ENCODE assay signal across 11 cellular contexts in genomic region chr2:127134833-127135830, GRCh38. TPM values are rescaled to one million over a fixed set of nuclear protein-coding genes. Genes with fewer than 3 reads are reported as not detected.
DNase-seq lines count a peak whose midpoint lies in the region; ATAC-seq and TF ChIP-seq lines count a peak whose summit lies in the region.
"Had no signal": no experiment of that assay in that cellular context is flagged by ENCODE, and none has a peak within 500 bp of the region (broad histone marks: within the 10 kb centered on the region; RNA-seq: fewer than 3 reads in every experiment).

No MANE protein-coding gene starts in this region.

- no peaks in the 10 kb centered on the region for H3K79me2 ChIP-seq in SK-N-SH (ENCODE audit: insufficient read depth)

- CTCF ChIA-PET in SK-N-SH (lab: Yijun Ruan, JAX): interaction anchor here (1.0 to 1.5 kb wide), 2 partner anchors 22 to 67 kb away, joined by 4 to 6 read pairs; no protein-coding TSS in a partner anchor

- no peaks in the 10 kb centered on the region for H4K20me1 ChIP-seq in SK-N-SH (ENCODE audit: insufficient read depth)

- 71% methylated on average over 14 of the region's 15 CpGs for WGBS in SK-N-SH (ENCODE audit: low lambda C conversion rate)

- TF ChIP-seq CTCF in SK-N-SH (IDR thresholded peaks at IDR 0.05) (no peak), ascending aorta (IDR thresholded peaks at IDR 0.05) (no peak)

- TF ChIP-seq RAD21 in SK-N-SH (IDR thresholded peaks at IDR 0.05; ENCODE audit: low read length): no peak

- POLR2A ChIA-PET in SK-N-SH (lab: Yijun Ruan, JAX): no interaction called here

- peak overlapping the region in 1 of 2 experiments; percentile 13; a peak in 1 of 4 replicates for H3K27ac ChIP-seq in SK-N-SH (ENCODE audit: low read depth in 2 of 2, low read length in 1 of 2)
- no peak overlapping the region for H3K27ac ChIP-seq in SJCRH30
- peak overlapping the region; percentile 38 for H3K27ac ChIP-seq in temporal lobe (ENCODE audit: low read depth, low read length)
- H3K27ac ChIP-seq in ascending aorta: peak overlapping the region in 1 of 2 donors; percentile 32

- peaks cover 0 to 11% of the 10 kb centered on the region in 2 experiments; a peak in 1 of 4 replicates for H3K4me1 ChIP-seq in SK-N-SH (ENCODE audit: control insufficient read depth in 1 of 2, insufficient read depth in 2 of 2, low read depth in 1 of 2, low read length in 1 of 2)
- peaks cover 4% of the 10 kb centered on the region; the same call in 1 of the 2 replicates for H3K4me1 ChIP-seq in SJCRH30
- H3K4me1 ChIP-seq in ascending aorta: no peaks in the 10 kb centered on the region

- TF ChIP-seq EP300 in SK-N-SH (IDR thresholded peaks at IDR 0.05; ENCODE audit: borderline replicate concordance in 1 of 2, low read depth in 1 of 2, low read length in 1 of 2): no peak

- H3F3A ChIP-seq in SK-N-SH (replicated peaks; ENCODE audit: insufficient read depth): no peaks in the 10 kb centered on the region

- ATAC-seq in SK-N-SH treated with all-trans-retinoic acid at 6 μM for 48 hours: no peak
- peak; percentile 48 for ATAC-seq in left lobe of liver

- peak; percentile 47 for DNase-seq in SK-N-SH
- peak; percentile 45 to 69 for DNase-seq in SJCRH30
- DNase-seq in left lobe of liver (ENCODE audit: low spot score): no peak
- DNase-seq in ascending aorta (ENCODE audit: low spot score in 2 of 2): no peak
- DNase-seq in HUDEP-2 (lab: John Stamatoyannopoulos, UW; ENCODE audit: unreplicated experiment in 76 of 76): no peak
- DNase-seq in RPMI8226: no peak
- DNase-seq: effector CD8-positive, alpha-beta T cell; hippocampal formation; T1000 had no signal

- H3K9ac ChIP-seq in SK-N-SH: no peak overlapping the region

- no peak overlapping the region for H3K4me3 ChIP-seq in SK-N-SH (ENCODE audit: low read depth in 2 of 2, low read length in 1 of 2)
- H3K4me3 ChIP-seq in SJCRH30: no peak overlapping the region
- H3K4me3 ChIP-seq in ascending aorta: no peak overlapping the region

- H2AFZ ChIP-seq in SK-N-SH (ENCODE audit: low read depth): no peak overlapping the region

- H3K27me3 ChIP-seq in SK-N-SH (ENCODE audit: insufficient read depth) (no peaks in the 10 kb centered on the region), SJCRH30 (0 out of 2 replicates have a peak, but pooled peaks cover 2% of the 10 kb centered on the region), ascending aorta (no peaks in the 10 kb centered on the region)

- no peaks in the 10 kb centered on the region for H3K9me2 ChIP-seq in SK-N-SH

- no peak overlapping the region for H3K4me2 ChIP-seq in SK-N-SH

- intact Hi-C loops in ascending aorta (cut with DNase I): no loop called here

- peaks cover 7% of the 10 kb centered on the region; the same call in 1 of the 2 replicates for H3K9me3 ChIP-seq in SK-N-SH
- H3K9me3 ChIP-seq in SJCRH30 (replicated peaks): no peaks in the 10 kb centered on the region
- peaks cover 0 to 4% of the 10 kb centered on the region in 2 donors for H3K9me3 ChIP-seq in ascending aorta

- H3K36me3 ChIP-seq in SK-N-SH (replicated peaks in 1 of 2; ENCODE audit: control insufficient read depth in 1 of 2, insufficient read depth in 2 of 2, low read length in 1 of 2) (no peaks in the 10 kb centered on the region), SJCRH30 (no peaks in the 10 kb centered on the region), ascending aorta (no peaks in the 10 kb centered on the region)

TF ChIP-seq in SK-N-SH, 30 proteins besides CTCF, POLR2A, EP300 and RAD21:
- TF ChIP-seq GATA2 (CRISPR knock-in tag; IDR thresholded peaks at IDR 0.05) (0 out of 2 replicates have a peak, but pooled peaks have one; percentile 7), SIN3A (IDR thresholded peaks at IDR 0.05; ENCODE audit: borderline replicate concordance, low read depth, low read length) (no peak)
TF ChIP-seq in SK-N-SH: peak in this region for 1.

TF ChIP-seq in SK-N-SH treated with all-trans-retinoic acid at 6 μM for 48 hours, 23 proteins besides CTCF, POLR2A, EP300 and RAD21:
- TF ChIP-seq OSR1 (CRISPR knock-in tag; IDR thresholded peaks at IDR 0.05): no peak
- no peak for TF ChIP-seq TOX (CRISPR knock-in tag; IDR thresholded peaks at IDR 0.05; ENCODE audit: borderline replicate concordance)
- TF ChIP-seq SNAI2 (CRISPR knock-in tag; IDR thresholded peaks at IDR 0.05): no peak
- TF ChIP-seq ZFP3 (CRISPR knock-in tag; IDR thresholded peaks at IDR 0.05): no peak
- TF ChIP-seq PPARA (CRISPR knock-in tag; IDR thresholded peaks at IDR 0.05; ENCODE audit: borderline replicate concordance): no peak
- no peak for TF ChIP-seq TCF4 (CRISPR knock-in tag; IDR thresholded peaks at IDR 0.05; ENCODE audit: borderline replicate concordance)
- no peak for TF ChIP-seq ESRRG (CRISPR knock-in tag; IDR thresholded peaks at IDR 0.05)
- TF ChIP-seq CSDC2 (CRISPR knock-in tag; IDR thresholded peaks at IDR 0.05): no peak
- no peak for TF ChIP-seq ZNF8 (CRISPR knock-in tag; IDR thresholded peaks at IDR 0.05)
- no peak for TF ChIP-seq RARB (CRISPR knock-in tag; IDR thresholded peaks at IDR 0.05)
- no peak for TF ChIP-seq PATZ1 (CRISPR knock-in tag; IDR thresholded peaks at IDR 0.05; ENCODE audit: borderline replicate concordance)
- TF ChIP-seq, protein P1, sequence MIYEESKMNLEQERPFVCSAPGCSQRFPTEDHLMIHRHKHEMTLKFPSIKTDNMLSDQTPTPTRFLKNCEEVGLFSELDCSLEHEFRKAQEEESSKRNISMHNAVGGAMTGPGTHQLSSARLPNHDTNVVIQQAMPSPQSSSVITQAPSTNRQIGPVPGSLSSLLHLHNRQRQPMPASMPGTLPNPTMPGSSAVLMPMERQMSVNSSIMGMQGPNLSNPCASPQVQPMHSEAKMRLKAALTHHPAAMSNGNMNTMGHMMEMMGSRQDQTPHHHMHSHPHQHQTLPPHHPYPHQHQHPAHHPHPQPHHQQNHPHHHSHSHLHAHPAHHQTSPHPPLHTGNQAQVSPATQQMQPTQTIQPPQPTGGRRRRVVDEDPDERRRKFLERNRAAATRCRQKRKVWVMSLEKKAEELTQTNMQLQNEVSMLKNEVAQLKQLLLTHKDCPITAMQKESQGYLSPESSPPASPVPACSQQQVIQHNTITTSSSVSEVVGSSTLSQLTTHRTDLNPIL (CRISPR knock-in tag; IDR thresholded peaks at IDR 0.05; ENCODE audit: low read depth): no peak
- TF ChIP-seq ZNF565 (CRISPR knock-in tag; conservative IDR thresholded peaks at IDR 0.05; ENCODE audit: low read depth): no peak
TF ChIP-seq in SK-N-SH treated with all-trans-retinoic acid at 6 μM for 48 hours: peak in this region for 0.

RNA-seq across cellular contexts. Expression of gene BIN1, which starts 28.2 kb away (rescaled TPM):
- 31.5 and 40.3 TPM in 2 replicates for polyA plus RNA-seq in SK-N-SH (2012; rRNA removed)
- 20.0 and 26.8 TPM in 2 replicates for polyA plus RNA-seq in SK-N-SH (2012; cell fraction: cytosol; rRNA removed)
- polyA plus RNA-seq in SK-N-SH (2012; cell fraction: nucleus; rRNA removed): 38.8 and 49.6 TPM in 2 replicates
- total RNA-seq in SJCRH30 (2014; rRNA removed; shearing (Covaris generic)): 87.6 and 90.4 TPM in 2 replicates
- total RNA-seq in left lobe of liver (28.6 TPM), temporal lobe (42.8 TPM), ascending aorta (71.6 TPM)

Comparison
In these comparisons a context has a peak if more than half of its experiments do, and no peak if none do; other contexts are left out.
1. DNase-seq: peak in SK-N-SH (single experiment) and SJCRH30 (2 of 2); none in left lobe of liver (single experiment), ascending aorta (0 of 2), HUDEP-2 (0 of 76) and RPMI8226 (single experiment).